ENCODE assay signal across 8 cellular contexts in genomic region chr22:37485006-37485713, GRCh38. TPM values are rescaled to one million over a fixed set of nuclear protein-coding genes. Genes with fewer than 3 reads are reported as not detected.
DNase-seq lines count a peak whose midpoint lies in the region; ATAC-seq lines count a peak whose summit lies in the region.

No MANE protein-coding gene starts in this region.

- ATAC-seq in left ventricle myocardium superior (peak; percentile 36), HG02571 (IDR thresholded peaks at IDR 0.05; ENCODE audit: unreplicated experiment) (no peak)

- in situ Hi-C loops in ACHN (cut with HindIII; ENCODE audit: low pct_ligation_motif_present, low pct_unique_long_range_greater_than_20kb, low sequenced_read_pairs), result no loop called here

- intact Hi-C loops in left ventricle myocardium superior (cut with micrococcal nuclease), result no loop called here

- DNase-seq in SIG-M5 treated with dmso at 0.1 percent for 504 hours (lab: John Stamatoyannopoulos, UW; ENCODE audit: unreplicated experiment), result peak; percentile 48
- DNase-seq in SIG-M5 (lab: John Stamatoyannopoulos, UW), result no peak
- DNase-seq in activated CD8-positive, alpha-beta memory T cell treated with anti-CD3 and anti-CD28 coated beads, Interleukin-2, amount 50 U/mL, for 48 hours, result peak; percentile 83
- DNase-seq in left ventricle myocardium superior, result peak; percentile 51
- DNase-seq in stimulated activated CD4-positive, alpha-beta T cell treated with anti-CD3 and anti-CD28 coated beads, TNF-alpha, amount 100 ng/mL, for 4 hours (ENCODE audit: low read depth in 3 of 3), result peak; percentile 41 to 52 (median 44)
- DNase-seq in ACHN, result no peak
- no peak for DNase-seq in inferior parietal cortex (ENCODE audit: extremely low spot score)

RNA-seq across cellular contexts. Expression of gene MFNG, which starts 1.0 kb away (rescaled TPM):
- 13.9 TPM for total RNA-seq in left ventricle myocardium superior

RNA-seq across cellular contexts. Expression of gene CARD10, which starts 34.1 kb away (rescaled TPM):
- total RNA-seq in left ventricle myocardium superior, result 10.0 TPM

RNA-seq across cellular contexts. Expression of gene ELFN2, which starts 57.9 kb away (rescaled TPM):
- total RNA-seq in left ventricle myocardium superior, result 0.05 TPM

Comparison
In these comparisons a context has a peak if more than half of its experiments do, and no peak if none do; other contexts are left out.
1. DNase-seq: peak in SIG-M5 treated with dmso at 0.1 percent for 504 hours (single experiment), activated CD8-positive, alpha-beta memory T cell treated with anti-CD3 and anti-CD28 coated beads, Interleukin-2, amount 50 U/mL, for 48 hours (single experiment), left ventricle myocardium superior (single experiment) and stimulated activated CD4-positive, alpha-beta T cell treated with anti-CD3 and anti-CD28 coated beads, TNF-alpha, amount 100 ng/mL, for 4 hours (3 of 3); none in SIG-M5 (single experiment), ACHN (single experiment) and inferior parietal cortex (single experiment).